22 cellular contexts compared by ENCODE assay signal in the genomic region with DNA sequence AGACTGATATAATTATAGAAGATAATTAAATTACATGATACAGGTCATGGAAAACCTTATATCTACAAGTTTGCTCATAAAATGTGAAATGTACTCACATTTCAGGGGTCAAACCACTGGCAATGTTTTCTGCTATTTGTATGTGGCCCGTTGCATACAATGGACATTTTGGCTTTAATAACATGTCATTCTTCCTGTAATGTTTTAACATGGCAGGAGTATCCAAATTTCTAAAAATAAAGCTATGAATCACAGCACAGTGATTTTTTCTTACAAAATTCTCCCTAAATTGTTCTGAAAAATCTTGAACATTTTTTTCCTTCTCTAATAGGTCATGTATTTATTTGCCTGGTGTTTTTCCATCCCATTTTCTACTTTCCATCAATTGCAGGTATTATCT.
"Had no signal": no experiment of that assay in that cellular context is flagged by ENCODE, and none has a peak within 500 bp of the region (broad histone marks: within the 10 kb centered on the region; RNA-seq: fewer than 3 reads in every experiment).

No MANE protein-coding gene starts in this region.

- H3K4me3 Mint-ChIP-seq: dendritic cell treated with granulocyte-macrophage colony-stimulating factor and Interleukin-4, amounts not matched to agents 40 ng/mL and 50 ng/mL, for 4 days; effector memory CD8-positive, alpha-beta T cell; endodermal cell; mesothelial cell of epicardium; naive B cell had no signal

- H3K4me1 ChIP-seq: colonic mucosa, gastrocnemius medialis, left lung, lower lobe of right lung had no signal

- H3K36me3 ChIP-seq: colonic mucosa, esophagus muscularis mucosa, gastrocnemius medialis, heart right ventricle, left lung, lower lobe of right lung had no signal

- H3K9me3 ChIP-seq: colonic mucosa, esophagus muscularis mucosa, gastrocnemius medialis, heart right ventricle, lower lobe of right lung, mucosa of descending colon had no signal

- ATAC-seq: effector memory CD8-positive, alpha-beta T cell; gastrocnemius medialis; heart right ventricle; left cardiac atrium; left lung; left ventricle myocardium superior; lower lobe of right lung; mucosa of descending colon had no signal

- H3K36me3 Mint-ChIP-seq: naive B cell had no signal

- DNase-seq: colonic mucosa; cortex of kidney; effector CD8-positive, alpha-beta T cell; effector memory CD8-positive, alpha-beta T cell; endodermal cell; foreskin fibroblast; foreskin melanocyte; gastrocnemius medialis; glutamatergic neuron; head of caudate nucleus; heart right ventricle; hippocampal formation; left cardiac atrium; left lung; left ventricle myocardium superior; lower lobe of right lung; mesenchymal stem cell; mucosa of descending colon; naive B cell had no signal

- H3K4me1 Mint-ChIP-seq: endodermal cell, naive B cell had no signal

- H3K27ac Mint-ChIP-seq: dendritic cell treated with granulocyte-macrophage colony-stimulating factor and Interleukin-4, amounts not matched to agents 40 ng/mL and 50 ng/mL, for 4 days; effector memory CD8-positive, alpha-beta T cell; endodermal cell; naive B cell had no signal

- H3K27me3 ChIP-seq: colonic mucosa, esophagus muscularis mucosa, heart right ventricle had no signal

- H3K4me3 ChIP-seq: colonic mucosa, esophagus muscularis mucosa, gastrocnemius medialis, heart right ventricle, left lung, lower lobe of right lung, mucosa of descending colon had no signal

- H3K27me3 Mint-ChIP-seq: dendritic cell treated with granulocyte-macrophage colony-stimulating factor and Interleukin-4, amounts not matched to agents 40 ng/mL and 50 ng/mL, for 4 days; naive B cell had no signal

- H3K27ac ChIP-seq: colonic mucosa, esophagus muscularis mucosa, gastrocnemius medialis, heart right ventricle, left lung, lower lobe of right lung had no signal
